8 cellular contexts compared by ENCODE assay signal in genomic region chr15:63487076-63487757, GRCh38. TPM values are rescaled to one million over a fixed set of nuclear protein-coding genes. Genes with fewer than 3 reads are reported as not detected.
DNase-seq lines count a peak whose midpoint lies in the region; ATAC-seq and TF ChIP-seq lines count a peak whose summit lies in the region.

No MANE protein-coding gene starts in this region.

- H3K27ac Mint-ChIP-seq in T-helper 1 cell treated with Interleukin-12 subunit alpha and Interleukin-12 subunit beta and Interleukin-4 antibody, amounts not matched to agents 30 μg/mL and 1 μg/mL, for 36 hours: peak overlapping the region; percentile 29
- H3K27ac Mint-ChIP-seq in activated naive CD8-positive, alpha-beta T cell treated with anti-CD3 and anti-CD28 coated beads, Interleukin-2, amount 10 ng/mL, durations not matched to agents 7 days and 5 days: peak overlapping the region; percentile 63

- intact Hi-C loops in cardiac septum (cut with DNase I): loop anchor here (5.0 kb wide), 1 partner anchor 115 kb away; no protein-coding TSS in a partner anchor

- peak; percentile 90 for DNase-seq in CD1c-positive myeloid dendritic cell (ENCODE audit: extremely low spot score)
- DNase-seq in activated naive CD8-positive, alpha-beta T cell treated with anti-CD3 and anti-CD28 coated beads, Interleukin-2, amount 10 ng/mL, durations not matched to agents 7 days and 5 days: peak; percentile 91
- DNase-seq in cardiac septum (ENCODE audit: low spot score): peak; percentile 95
- peak; percentile 72 for DNase-seq in retina
- DNase-seq in DMS114 treated with DMSO at 0.1 percent for 48 hours (lab: John Stamatoyannopoulos, UW; ENCODE audit: unreplicated experiment): no peak

- H3K79me2 ChIP-seq in KMS-11 (ENCODE audit: insufficient read depth, low read depth): no peaks in the 10 kb centered on the region

- peaks cover 10% of the 10 kb centered on the region for H3K4me1 ChIP-seq in KMS-11 (ENCODE audit: low read depth, poor library complexity, severe bottlenecking)

- H3K9ac ChIP-seq in KMS-11: no peak overlapping the region

- no peaks in the 10 kb centered on the region for H3K27me3 Mint-ChIP-seq in T-helper 1 cell treated with Interleukin-12 subunit alpha and Interleukin-12 subunit beta and Interleukin-4 antibody, amounts not matched to agents 30 μg/mL and 1 μg/mL, for 36 hours (ENCODE audit: low read depth)
- no peaks in the 10 kb centered on the region for H3K27me3 Mint-ChIP-seq in activated naive CD8-positive, alpha-beta T cell treated with anti-CD3 and anti-CD28 coated beads, Interleukin-2, amount 10 ng/mL, durations not matched to agents 7 days and 5 days

- POLR2A ChIA-PET in activated naive CD8-positive, alpha-beta T cell treated with anti-CD3 and anti-CD28 coated beads, Interleukin-2, amount 10 ng/mL, durations not matched to agents 7 days and 5 days (lab: Charles Lee): interaction anchor here (0.6 to 4.0 kb wide), 8 partner anchors 10 to 249 kb away, joined by 3 to 46 read pairs (median 3); partner anchors contain the start of gene USP3

- ATAC-seq in GM19397 (IDR thresholded peaks at IDR 0.05; ENCODE audit: unreplicated experiment): peak; percentile 52
- ATAC-seq in activated naive CD8-positive, alpha-beta T cell treated with anti-CD3 and anti-CD28 coated beads, Interleukin-2, amount 10 ng/mL, durations not matched to agents 7 days and 5 days (ENCODE audit: low read depth): peak; percentile 95

- peak; percentile 70 for TF ChIP-seq CTCF in KMS-11 (conservative IDR thresholded peaks at IDR 0.05; ENCODE audit: low read depth, low read length)

- H3K36me3 ChIP-seq in KMS-11 (ENCODE audit: insufficient read depth): no peaks in the 10 kb centered on the region

- no peaks in the 10 kb centered on the region for H4K20me1 ChIP-seq in KMS-11 (ENCODE audit: insufficient read depth)

- no peak overlapping the region for H3K4me2 ChIP-seq in KMS-11

- no peaks in the 10 kb centered on the region for H3K9me3 Mint-ChIP-seq in T-helper 1 cell treated with Interleukin-12 subunit alpha and Interleukin-12 subunit beta and Interleukin-4 antibody, amounts not matched to agents 30 μg/mL and 1 μg/mL, for 36 hours
- no peaks in the 10 kb centered on the region for H3K9me3 Mint-ChIP-seq in activated naive CD8-positive, alpha-beta T cell treated with anti-CD3 and anti-CD28 coated beads, Interleukin-2, amount 10 ng/mL, durations not matched to agents 7 days and 5 days

- H3K27ac ChIP-seq in KMS-11: no peak overlapping the region

- peaks cover 40% of the 10 kb centered on the region for H3K4me1 Mint-ChIP-seq in T-helper 1 cell treated with Interleukin-12 subunit alpha and Interleukin-12 subunit beta and Interleukin-4 antibody, amounts not matched to agents 30 μg/mL and 1 μg/mL, for 36 hours (ENCODE audit: low read depth)
- peaks cover 38% of the 10 kb centered on the region for H3K4me1 Mint-ChIP-seq in activated naive CD8-positive, alpha-beta T cell treated with anti-CD3 and anti-CD28 coated beads, Interleukin-2, amount 10 ng/mL, durations not matched to agents 7 days and 5 days

- peaks cover 4% of the 10 kb centered on the region for H3K36me3 Mint-ChIP-seq in T-helper 1 cell treated with Interleukin-12 subunit alpha and Interleukin-12 subunit beta and Interleukin-4 antibody, amounts not matched to agents 30 μg/mL and 1 μg/mL, for 36 hours (ENCODE audit: low read depth)
- H3K36me3 Mint-ChIP-seq in activated naive CD8-positive, alpha-beta T cell treated with anti-CD3 and anti-CD28 coated beads, Interleukin-2, amount 10 ng/mL, durations not matched to agents 7 days and 5 days: no peaks in the 10 kb centered on the region

- no peak overlapping the region for H2AFZ ChIP-seq in KMS-11 (ENCODE audit: low read depth)

- H3K4me3 ChIP-seq in KMS-11 (IDR thresholded peaks at IDR 0.05; ENCODE audit: insufficient read depth, low read depth, low read length): no peak overlapping the region

- peak overlapping the region; percentile 15 for H3K4me3 Mint-ChIP-seq in T-helper 1 cell treated with Interleukin-12 subunit alpha and Interleukin-12 subunit beta and Interleukin-4 antibody, amounts not matched to agents 30 μg/mL and 1 μg/mL, for 36 hours
- H3K4me3 Mint-ChIP-seq in activated naive CD8-positive, alpha-beta T cell treated with anti-CD3 and anti-CD28 coated beads, Interleukin-2, amount 10 ng/mL, durations not matched to agents 7 days and 5 days: peak overlapping the region; percentile 59

- no peaks in the 10 kb centered on the region for H3K27me3 ChIP-seq in KMS-11 (ENCODE audit: insufficient read depth, low read depth)

RNA-seq across cellular contexts. Expression of gene USP3, which starts 17.2 kb away (rescaled TPM):
- total RNA-seq in activated naive CD8-positive, alpha-beta T cell treated with anti-CD3 and anti-CD28 coated beads, Interleukin-2, amount 10 ng/mL, durations not matched to agents 7 days and 5 days: 10 to 100 TPM; 75.6 to 83.1 TPM
- 16.2 TPM for total RNA-seq in cardiac septum
